Comparison of ENCODE assay signal across 22 cellular contexts in genomic region chr3:32292085-32292796, GRCh38. TPM values are rescaled to one million over a fixed set of nuclear protein-coding genes. Genes with fewer than 3 reads are reported as not detected.
DNase-seq lines count a peak whose midpoint lies in the region; ATAC-seq, FAIRE-seq and TF ChIP-seq lines count a peak whose summit lies in the region.
"Had no signal": no experiment of that assay in that cellular context is flagged by ENCODE, and none has a peak within 500 bp of the region (broad histone marks: within the 10 kb centered on the region; RNA-seq: fewer than 3 reads in every experiment).

No MANE protein-coding gene starts in this region.

- CTCF ChIA-PET in CD4-positive, alpha-beta memory T cell (lab: Charles Lee; ENCODE audit: partially characterized antibody): interaction anchor here (0.5 to 14.8 kb wide), 7 partner anchors 41 to 176 kb away, joined by 3 to 382 read pairs (median 5); no protein-coding TSS in a partner anchor
- CTCF ChIA-PET in HepG2 (lab: Yijun Ruan, JAX; ENCODE audit: low intra/inter-chr PET ratio, low total read pairs): no interaction called here

- no peak for TF ChIP-seq RAD21 in Ishikawa (IDR thresholded peaks at IDR 0.05; ENCODE audit: low read depth)
- no peak for TF ChIP-seq RAD21 in HepG2 (CRISPR knock-in tag; IDR thresholded peaks at IDR 0.05)

- H3K9me3 Mint-ChIP-seq in CD4-positive, alpha-beta memory T cell: no peaks in the 10 kb centered on the region
- H3K9me3 Mint-ChIP-seq in natural killer cell treated with Interleukin-12 subunit alpha and Interleukin-12 subunit beta and Interleukin-15 and Interleukin-18, amount 100 ng/mL, for 72 hours: no peaks in the 10 kb centered on the region
- H3K9me3 Mint-ChIP-seq: CD4-positive, CD25-positive, alpha-beta regulatory T cell had no signal

- TF ChIP-seq CTCF in HepG2 (CRISPR knock-in tag; IDR thresholded peaks at IDR 0.05): no peak

- 42% methylated on average over 6 of the region's 7 CpGs for WGBS in HepG2 (ENCODE audit: low lambda C conversion rate)

- peak; percentile 67 for FAIRE-seq in HepG2 (lab: Jason Lieb, UNC)
- FAIRE-seq: D721Med, GM19239, RCC 7860 had no signal

- H3K9ac ChIP-seq in adipocyte (ENCODE audit: low read length) (no peak overlapping the region), HepG2 (ENCODE audit: insufficient read depth, low read depth, low read length) (no peak overlapping the region)

- H3K27ac Mint-ChIP-seq in CD4-positive, alpha-beta memory T cell: peak overlapping the region in 5 of 7 donors; percentile 8 to 74 (median 50)
- peak overlapping the region in 1 of 2 donors; percentile 48 for H3K27ac Mint-ChIP-seq in natural killer cell treated with Interleukin-12 subunit alpha and Interleukin-12 subunit beta and Interleukin-15 and Interleukin-18, amount 100 ng/mL, for 72 hours

- peak; percentile 75 for ATAC-seq in HepG2
- no peak for ATAC-seq in natural killer cell treated with Interleukin-12 subunit alpha and Interleukin-12 subunit beta and Interleukin-15 and Interleukin-18, amount 100 ng/mL, for 72 hours

- H3K4me3 ChIP-seq in CD4-positive, alpha-beta memory T cell (ENCODE audit: low read length in 2 of 2): no peak overlapping the region
- no peak overlapping the region for H3K4me3 ChIP-seq in adipocyte (ENCODE audit: low read length)
- H3K4me3 ChIP-seq in HepG2 (replicated peaks in 1 of 3; ENCODE audit: insufficient read depth in 1 of 3, low read depth in 2 of 3, low read length in 3 of 3): no peak overlapping the region

- H3K27me3 Mint-ChIP-seq in CD4-positive, alpha-beta memory T cell: no peaks in the 10 kb centered on the region
- H3K27me3 Mint-ChIP-seq in natural killer cell treated with Interleukin-12 subunit alpha and Interleukin-12 subunit beta and Interleukin-15 and Interleukin-18, amount 100 ng/mL, for 72 hours: no peaks in the 10 kb centered on the region
- H3K27me3 Mint-ChIP-seq: CD4-positive, CD25-positive, alpha-beta regulatory T cell had no signal

- H3K4me3 Mint-ChIP-seq in CD4-positive, alpha-beta memory T cell: no peak overlapping the region
- H3K4me3 Mint-ChIP-seq in natural killer cell treated with Interleukin-12 subunit alpha and Interleukin-12 subunit beta and Interleukin-15 and Interleukin-18, amount 100 ng/mL, for 72 hours: no peak overlapping the region
- H3K4me3 Mint-ChIP-seq: CD4-positive, CD25-positive, alpha-beta regulatory T cell had no signal

- intact Hi-C loops in CD4-positive, alpha-beta memory T cell (cut with micrococcal nuclease): no loop called here
- intact Hi-C loops in HepG2 (cut with micrococcal nuclease; ENCODE audit: unreplicated experiment): loop anchor here (5.0 to 10.0 kb wide), 2 partner anchors 55 to 103 kb away; partner anchors contain the start of genes CMTM7 and CMTM8

- H2AFZ ChIP-seq in HepG2 (ENCODE audit: low read length): no peak overlapping the region

- H3K27ac ChIP-seq in CD4-positive, alpha-beta memory T cell (ENCODE audit: low read depth, low read length): no peak overlapping the region
- H3K27ac ChIP-seq in HepG2 (ENCODE audit: extremely low read length, insufficient read depth, low read length): peak overlapping the region; percentile 39

- no peaks in the 10 kb centered on the region for H3K36me3 Mint-ChIP-seq in CD4-positive, alpha-beta memory T cell
- H3K36me3 Mint-ChIP-seq in natural killer cell treated with Interleukin-12 subunit alpha and Interleukin-12 subunit beta and Interleukin-15 and Interleukin-18, amount 100 ng/mL, for 72 hours: no peaks in the 10 kb centered on the region

- POLR2A ChIA-PET in CD4-positive, alpha-beta memory T cell (lab: Charles Lee; ENCODE audit: partially characterized antibody): interaction anchor here (2.1 kb wide), 1 partner anchor 43 kb away, joined by 5 read pairs; no protein-coding TSS in a partner anchor
- POLR2A ChIA-PET in HepG2 (lab: Yijun Ruan, JAX): interaction anchor here (0.7 to 1.1 kb wide), 4 partner anchors 14 to 106 kb away, joined by 3 to 5 read pairs (median 3); no protein-coding TSS in a partner anchor

- H4K20me1 ChIP-seq in HepG2 (ENCODE audit: insufficient read depth, low read length): no peaks in the 10 kb centered on the region

- peaks cover 9% of the 10 kb centered on the region for H3K79me2 ChIP-seq in HepG2 (ENCODE audit: insufficient read depth, low read length)

- H3K36me3 ChIP-seq in CD4-positive, alpha-beta memory T cell (ENCODE audit: insufficient read depth, low read length): no peaks in the 10 kb centered on the region
- H3K36me3 ChIP-seq in adipocyte (ENCODE audit: control insufficient read depth, insufficient read depth, low read length, severe bottlenecking) (no peaks in the 10 kb centered on the region), HepG2 (replicated peaks in 1 of 2; ENCODE audit: control insufficient read depth in 1 of 2, insufficient read depth in 2 of 2, low read length in 2 of 2) (no peaks in the 10 kb centered on the region)

- H3K4me1 ChIP-seq in CD4-positive, alpha-beta memory T cell (ENCODE audit: insufficient read depth, low read length): peaks cover 40% of the 10 kb centered on the region
- H3K4me1 ChIP-seq in adipocyte (ENCODE audit: control insufficient read depth, insufficient read depth, low read length) (no peaks in the 10 kb centered on the region), HepG2 (ENCODE audit: insufficient read depth, low read length) (peaks cover 71% of the 10 kb centered on the region)

- BruUV-seq in HepG2 (replicated peaks; lab: Mats Ljungman, UMichigan): no TSS peak

- H3K4me2 ChIP-seq in HepG2 (ENCODE audit: low read depth, low read length): peak overlapping the region; percentile 48

- TF ChIP-seq EP300 in Ishikawa (IDR thresholded peaks at IDR 0.05; ENCODE audit: borderline replicate concordance) (no peak), HepG2 (IDR thresholded peaks at IDR 0.05; ENCODE audit: low read depth in 2 of 2, low read length in 2 of 2) (peak in 1 of 2 experiments; percentile 48; a peak in 1 of 4 replicates), HepG2 (CRISPR knock-in tag; IDR thresholded peaks at IDR 0.05; ENCODE audit: borderline replicate concordance) (no peak)

- no peak for TF ChIP-seq POLR2A in HepG2 (IDR thresholded peaks at IDR 0.05; ENCODE audit: insufficient read depth in 1 of 2, low read depth in 2 of 2, low read length in 2 of 2)

- H3K27me3 ChIP-seq in CD4-positive, alpha-beta memory T cell (ENCODE audit: insufficient read depth, low read length): no peaks in the 10 kb centered on the region
- H3K27me3 ChIP-seq in adipocyte (replicated peaks; ENCODE audit: control insufficient read depth, insufficient read depth, low read length) (peaks cover 5% of the 10 kb centered on the region), HepG2 (ENCODE audit: control insufficient read depth in 1 of 2, insufficient read depth in 2 of 2, low read length in 2 of 2) (no peaks in the 10 kb centered on the region)

- H3K9me3 ChIP-seq in CD4-positive, alpha-beta memory T cell (ENCODE audit: control insufficient read depth in 1 of 2, low read length in 2 of 2): no peaks in the 10 kb centered on the region
- no peaks in the 10 kb centered on the region for H3K9me3 ChIP-seq in adipocyte (ENCODE audit: control insufficient read depth, low read length)
- H3K9me3 ChIP-seq in HepG2 (ENCODE audit: low read length): no peaks in the 10 kb centered on the region

- no peak for DNase-seq in CD4-positive, alpha-beta memory T cell
- DNase-seq in adipocyte (ENCODE audit: low read depth) (peak; percentile 54), HepG2 (ENCODE audit: low spot score) (peak; percentile 76), NCI-H1436 (lab: John Stamatoyannopoulos, UW) (no peak), HUDEP-2 (lab: John Stamatoyannopoulos, UW; ENCODE audit: unreplicated experiment in 76 of 76) (no peak), nucleus accumbens (lab: John Stamatoyannopoulos, UW) (no peak)
- no peak for DNase-seq in natural killer cell treated with Interleukin-12 subunit alpha and Interleukin-12 subunit beta and Interleukin-15 and Interleukin-18, amount 100 ng/mL, for 72 hours (ENCODE audit: low spot score)
- DNase-seq: ACHN; CD4-positive, CD25-positive, alpha-beta regulatory T cell; DND-41; GF-D8; Karpas-422; MM.1S; NCI-H1105 treated with DMSO at 0.1 percent for 48 hours; NCI-H187 treated with DMSO at 0.1 percent for 48 hours; NCI-H2171; NCI-H510A; SHP77 had no signal

- peaks cover 25 to 49% (median 35%) of the 10 kb centered on the region in 4 donors for H3K4me1 Mint-ChIP-seq in CD4-positive, alpha-beta memory T cell
- peaks cover 12 to 15% of the 10 kb centered on the region in 2 donors for H3K4me1 Mint-ChIP-seq in natural killer cell treated with Interleukin-12 subunit alpha and Interleukin-12 subunit beta and Interleukin-15 and Interleukin-18, amount 100 ng/mL, for 72 hours (ENCODE audit: low read depth in 2 of 2)

- in situ Hi-C loops in HepG2 (cut with HindIII; ENCODE audit: extremely low pct_ligation_motif_present, low pct_unique_long_range_greater_than_20kb): no loop called here

TF ChIP-seq in HepG2, 621 proteins besides CTCF, POLR2A, EP300 and RAD21 (continues in another document):
- TF ChIP-seq CEBPG (CRISPR knock-in tag; IDR thresholded peaks at IDR 0.05): peak; percentile 91

RNA-seq across cellular contexts. Expression of gene CMTM8, which starts 53.8 kb away (rescaled TPM):
- total RNA-seq in CD4-positive, alpha-beta memory T cell: 10 to 100 TPM; 16.8 to 17.8 TPM
- polyA plus RNA-seq in CD4-positive, alpha-beta memory T cell: 10 to 100 TPM; 11.9 to 12.9 TPM
- total RNA-seq in HepG2 (2016; rRNA removed; fragmentation: Illumina TruSeq; extraction: Trizol): 6.6 and 8.9 TPM in 2 replicates
- total RNA-seq in HepG2 (2016; cell fraction: cytosol; rRNA removed; fragmentation: Illumina TruSeq; extraction: Trizol; ENCODE audit: low read depth): 7.3 and 8.5 TPM in 2 replicates
- total RNA-seq in HepG2 (2016; cell fraction: insoluble cytoplasmic fraction; rRNA removed; fragmentation: Illumina TruSeq; extraction: Trizol): 6.3 and 8.6 TPM in 2 replicates
- total RNA-seq in HepG2 (2016; cell fraction: membrane; rRNA removed; fragmentation: Illumina TruSeq; extraction: Trizol): 8.6 and 9.8 TPM in 2 replicates
- total RNA-seq in HepG2 (2016; cell fraction: nucleus; rRNA removed; fragmentation: Illumina TruSeq; extraction: Trizol): 8.5 TPM in 2 replicates
- polyA plus RNA-seq in HepG2 (2011; rRNA removed): 15.2 and 15.8 TPM in 2 replicates
- 18.1 and 20.5 TPM in 2 replicates for polyA plus RNA-seq in HepG2 (2011; cell fraction: cytosol; rRNA removed)
- 9.4 and 10.5 TPM in 2 replicates for polyA plus RNA-seq in HepG2 (2011; cell fraction: nucleus; rRNA removed)
- 13.2 and 15.0 TPM in 2 replicates for polyA plus RNA-seq in HepG2 (2012)
- 7.0 and 9.1 TPM in 2 replicates for polyA plus RNA-seq in HepG2 (2016; cell fraction: cytosol; fragmentation: Illumina TruSeq; extraction: Trizol; ENCODE audit: low read depth)
- 16.9 and 18.0 TPM in 2 replicates for polyA plus RNA-seq in HepG2 (2016; cell fraction: insoluble cytoplasmic fraction; fragmentation: Illumina TruSeq; extraction: Trizol; ENCODE audit: low read depth)
- polyA plus RNA-seq in HepG2 (2016; cell fraction: membrane; fragmentation: Illumina TruSeq; extraction: Trizol; ENCODE audit: low read depth): 11.2 and 14.1 TPM in 2 replicates
- 26.6 and 27.7 TPM in 2 replicates for polyA plus RNA-seq in HepG2 (2016; cell fraction: nucleus; fragmentation: Illumina TruSeq; extraction: Trizol; ENCODE audit: insufficient read depth, low read depth)
- polyA minus RNA-seq in HepG2 (2011; rRNA and poly(A)+ RNA removed; ENCODE audit: low replicate concordance): 18.5 TPM in 1 of 2 replicates, not detected in the other
- 7.0 and 9.0 TPM in 2 replicates for polyA minus RNA-seq in HepG2 (2011; cell fraction: cytosol; rRNA and poly(A)+ RNA removed)
- polyA minus RNA-seq in HepG2 (2011; cell fraction: nucleus; rRNA and poly(A)+ RNA removed): 3.2 and 4.0 TPM in 2 replicates
- under 1 TPM; 0.36 to 0.48 TPM for total RNA-seq in natural killer cell treated with Interleukin-12 subunit alpha and Interleukin-12 subunit beta and Interleukin-15 and Interleukin-18, amount 100 ng/mL, for 72 hours

Comparison
In these comparisons a context has a peak if more than half of its experiments do, and no peak if none do; other contexts are left out.
1. DNase-seq: peak in adipocyte (single experiment) and HepG2 (single experiment); none in CD4-positive, alpha-beta memory T cell (0 of 5), NCI-H1436 (single experiment), natural killer cell treated with Interleukin-12 subunit alpha and Interleukin-12 subunit beta and Interleukin-15 and Interleukin-18, amount 100 ng/mL, for 72 hours (single experiment), HUDEP-2 (0 of 76) and nucleus accumbens (0 of 56).